Comparison of ENCODE assay signal across 8 cellular contexts in the genomic region with DNA sequence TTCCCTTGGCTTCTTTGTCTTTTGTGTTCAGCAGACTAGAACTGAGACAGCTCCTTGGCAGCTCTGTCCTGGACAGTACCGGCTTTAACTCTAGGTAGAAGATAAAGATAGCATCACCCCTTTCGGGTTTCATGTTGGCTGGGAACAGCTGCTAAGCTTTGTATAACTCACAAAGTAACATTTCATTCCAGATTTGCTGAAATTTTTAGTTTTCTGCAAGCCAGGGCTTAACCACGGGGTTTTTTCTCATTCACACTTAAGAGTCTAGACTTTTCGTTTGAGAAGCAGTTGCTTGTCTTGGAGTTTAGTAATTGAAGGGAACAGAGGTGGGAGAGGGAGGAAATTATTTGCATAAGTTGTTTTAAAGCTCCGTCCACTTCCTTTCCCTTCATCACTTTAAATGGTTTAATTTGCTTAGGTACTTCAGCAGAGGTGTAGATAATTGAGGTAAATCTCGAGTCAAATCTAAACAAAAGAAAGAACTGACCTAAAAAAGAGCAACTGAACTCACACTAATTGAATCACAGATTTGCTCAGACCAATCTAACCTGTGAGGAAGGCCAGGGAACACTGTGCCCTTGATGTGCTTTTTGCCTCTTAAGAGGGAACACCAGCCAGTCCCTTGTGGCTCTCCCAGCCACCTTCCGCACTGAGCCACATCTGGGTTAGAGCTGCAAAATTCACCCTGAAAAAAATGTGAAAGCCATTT. TPM values are rescaled to one million over a fixed set of nuclear protein-coding genes. Genes with fewer than 3 reads are reported as not detected.
DNase-seq lines count a peak whose midpoint lies in the region; ATAC-seq, FAIRE-seq and TF ChIP-seq lines count a peak whose summit lies in the region.

No MANE protein-coding gene starts in this region.

- H3K27ac Mint-ChIP-seq in HFFc6, result peak overlapping the region; percentile 91
- H3K27ac Mint-ChIP-seq in naive thymus-derived CD8-positive, alpha-beta T cell, result peak overlapping the region in 9 of 10 donors; percentile 16 to 94 (median 81)

- H3K9ac ChIP-seq in SK-N-MC (ENCODE audit: insufficient read length), result no peak overlapping the region

- H3K9me3 Mint-ChIP-seq in HFFc6, result no peaks in the 10 kb centered on the region
- no peaks in the 10 kb centered on the region for H3K9me3 Mint-ChIP-seq in naive thymus-derived CD8-positive, alpha-beta T cell

- H3K36me3 Mint-ChIP-seq in HFFc6 (ENCODE audit: low read depth), result peaks cover 4% of the 10 kb centered on the region; the same call in 1 of the 2 replicates
- H3K36me3 Mint-ChIP-seq in naive thymus-derived CD8-positive, alpha-beta T cell, result peaks cover 0 to 9% (median 2%) of the 10 kb centered on the region in 3 donors

- DNase-seq in HFFc6 (no peak), SK-N-MC (ENCODE audit: low read depth, low spot score) (no peak), DMS79 treated with DMSO at 0.1 percent for 48 hours (lab: John Stamatoyannopoulos, UW) (no peak), posterior cingulate gyrus (no peak), small intestine (no peak)
- no peak for DNase-seq in naive thymus-derived CD8-positive, alpha-beta T cell

- peaks cover 14% of the 10 kb centered on the region for H3K36me3 ChIP-seq in SK-N-MC (ENCODE audit: insufficient read depth, low read length)
- peaks cover 2 to 5% of the 10 kb centered on the region in 2 donors for H3K36me3 ChIP-seq in small intestine (ENCODE audit: control insufficient read depth in 2 of 2, insufficient read depth in 2 of 2, low read length in 2 of 2)

- POLR2A ChIA-PET in naive thymus-derived CD8-positive, alpha-beta T cell (lab: Charles Lee), result interaction anchor here (1.4 kb wide), 1 partner anchor 82 kb away, joined by 4 read pairs; no protein-coding TSS in a partner anchor

- TF ChIP-seq CTCF in HFFc6 (IDR thresholded peaks at IDR 0.05), result no peak

- H3K4me3 ChIP-seq in SK-N-MC (no peak overlapping the region), small intestine (ENCODE audit: low read depth in 1 of 2, low read length in 2 of 2) (no peak overlapping the region)

- intact Hi-C loops in posterior cingulate gyrus (cut with DNase I), result no loop called here

- H3K4me3 Mint-ChIP-seq in HFFc6, result peak overlapping the region; percentile 76
- H3K4me3 Mint-ChIP-seq in naive thymus-derived CD8-positive, alpha-beta T cell, result peak overlapping the region in 9 of 10 donors; percentile 5 to 83 (median 64)

- no peaks in the 10 kb centered on the region for H3K27me3 Mint-ChIP-seq in HFFc6 (ENCODE audit: insufficient read depth)
- no peaks in the 10 kb centered on the region for H3K27me3 Mint-ChIP-seq in naive thymus-derived CD8-positive, alpha-beta T cell

- peaks cover 8 to 12% of the 10 kb centered on the region in 2 donors for H3K4me1 ChIP-seq in small intestine (ENCODE audit: control insufficient read depth in 2 of 2, insufficient read depth in 1 of 2, low read depth in 1 of 2, low read length in 1 of 2)

- no peaks in the 10 kb centered on the region for H3K9me3 ChIP-seq in SK-N-MC (ENCODE audit: low read depth, low read length)
- no peaks in the 10 kb centered on the region for H3K9me3 ChIP-seq in small intestine (ENCODE audit: control insufficient read depth, low read depth)

- peak; percentile 27 for ATAC-seq in GM18517 (IDR thresholded peaks at IDR 0.05; ENCODE audit: unreplicated experiment)
- no peak for ATAC-seq in naive thymus-derived CD8-positive, alpha-beta T cell
- ATAC-seq in HG03342 (IDR thresholded peaks at IDR 0.05; ENCODE audit: unreplicated experiment), result no peak

- 60 to 64% (median 60%) methylated on average over 7 of the region's 7 CpGs for WGBS in small intestine, 3 donors

- FAIRE-seq in small intestine (lab: Jason Lieb, UNC), result no peak

- H3K27ac ChIP-seq in SK-N-MC, result peak overlapping the region; percentile 63
- peak overlapping the region in 1 of 2 donors; percentile 81 for H3K27ac ChIP-seq in small intestine (ENCODE audit: low read depth in 1 of 2, low read length in 1 of 2)

- H3K27me3 ChIP-seq in small intestine (ENCODE audit: control insufficient read depth in 2 of 2, insufficient read depth in 2 of 2, low read length in 2 of 2), result no peaks in the 10 kb centered on the region

- peaks cover 90% of the 10 kb centered on the region for H3K4me1 Mint-ChIP-seq in HFFc6 (ENCODE audit: low read depth)
- peaks cover 46 to 92% (median 88%) of the 10 kb centered on the region in 4 donors for H3K4me1 Mint-ChIP-seq in naive thymus-derived CD8-positive, alpha-beta T cell

RNA-seq across cellular contexts. Expression of a gene that starts 48.3 kb away (rescaled TPM):
- 10 to 100 TPM; 17.5 to 23.5 (median 20.1) TPM for total RNA-seq in HFFc6 (2021; fragmentation: NEBNext Ultra II Directional; extraction: Animal tissue kit (Norgen Biotek cat#: 25700))
- 10 to 100 TPM; 47.1 to 53.0 TPM for total RNA-seq in naive thymus-derived CD8-positive, alpha-beta T cell
- polyA plus RNA-seq in naive thymus-derived CD8-positive, alpha-beta T cell, result 1 to 10 TPM; 2.5 to 5.8 (median 5.0) TPM
- polyA plus RNA-seq in small intestine, result 10 to 100 TPM in 2 of 3 donors, 1 to 10 TPM in 1; 6.5 to 12.7 (median 10.3) TPM
